In genomic region chr10:122181901-122182799, GRCh38 we compare ENCODE assay signal across 10 cellular contexts.
A peak's percentile ranks its signal among the peaks of the same experiment; 100 is the strongest.
DNase-seq lines count a peak whose midpoint lies in the region; ATAC-seq and TF ChIP-seq lines count a peak whose summit lies in the region.
"Had no signal": no experiment of that assay in that cellular context is flagged by ENCODE, and none has a peak within 500 bp of the region (broad histone marks: within the 10 kb centered on the region; RNA-seq: fewer than 3 reads in every experiment).

No MANE protein-coding gene starts in this region.

- H3K27me3 Mint-ChIP-seq in endodermal cell (ENCODE audit: insufficient read depth) (no peaks in the 10 kb centered on the region), osteocyte (ENCODE audit: unreplicated experiment) (no peaks in the 10 kb centered on the region)

- H3K9me3 ChIP-seq in endodermal cell (ENCODE audit: control insufficient read depth, low read length), result no peaks in the 10 kb centered on the region

- no peaks in the 10 kb centered on the region for H3K9me3 Mint-ChIP-seq in endodermal cell
- no peaks in the 10 kb centered on the region for H3K9me3 Mint-ChIP-seq in osteocyte (ENCODE audit: unreplicated experiment)

- H3K27me3 ChIP-seq in H7 (ENCODE audit: control insufficient read depth, insufficient read depth, low read length) (no peaks in the 10 kb centered on the region), endodermal cell (ENCODE audit: control insufficient read depth, insufficient read depth, low read length, poor library complexity, severe bottlenecking) (no peaks in the 10 kb centered on the region)
- H3K27me3 ChIP-seq: foreskin keratinocyte had no signal

- DNase-seq in H7, result peak; percentile 65
- DNase-seq in NCI-H345 (lab: John Stamatoyannopoulos, UW), result peak; percentile 92
- peak; percentile 80 for DNase-seq in endodermal cell
- no peak for DNase-seq in osteocyte (ENCODE audit: extremely low spot score, unreplicated experiment)
- no peak for DNase-seq in midbrain (lab: John Stamatoyannopoulos, UW)
- no peak for DNase-seq in NCI-H1048 (lab: John Stamatoyannopoulos, UW)
- no peak for DNase-seq in HPDE6-E6E7 (ENCODE audit: extremely low spot score)
- DNase-seq: NK-92 treated with Interleukin-12 subunit alpha and Interleukin-12 subunit beta, amount 100 ng/mL, for 24 hours had no signal

- H3K4me1 Mint-ChIP-seq in endodermal cell (peaks cover 63% of the 10 kb centered on the region), osteocyte (ENCODE audit: unreplicated experiment) (peaks cover 53% of the 10 kb centered on the region)

- 44 to 49% methylated on average over 12 to 13 of the region's 13 CpGs for WGBS in endodermal cell (ENCODE audit: insufficient coverage in 1 of 2, insufficient read length in 1 of 2), 2 experiments

- TF ChIP-seq CTCF in endodermal cell (conservative IDR thresholded peaks at IDR 0.05) (no peak), osteocyte (IDR thresholded peaks at IDR 0.05) (no peak)

- H3K27ac ChIP-seq in endodermal cell (ENCODE audit: low read depth, low read length), result peak overlapping the region; percentile 64
- H3K27ac ChIP-seq: foreskin keratinocyte had no signal

- peaks cover 23% of the 10 kb centered on the region for H3K4me1 ChIP-seq in endodermal cell (ENCODE audit: control insufficient read depth, insufficient read depth, low read length)
- H3K4me1 ChIP-seq: foreskin keratinocyte had no signal

- peak overlapping the region; percentile 76 for H3K27ac Mint-ChIP-seq in endodermal cell
- peak overlapping the region; percentile 66 for H3K27ac Mint-ChIP-seq in osteocyte (ENCODE audit: unreplicated experiment)

- H3K4me3 Mint-ChIP-seq in endodermal cell (peak overlapping the region; percentile 16), osteocyte (ENCODE audit: unreplicated experiment) (no peak overlapping the region)

- H3K36me3 ChIP-seq in H7 (replicated peaks; ENCODE audit: control insufficient read depth, insufficient read depth, low read length) (no peaks in the 10 kb centered on the region), endodermal cell (ENCODE audit: control insufficient read depth, insufficient read depth, low read length) (no peaks in the 10 kb centered on the region)

- H3K36me3 Mint-ChIP-seq in endodermal cell (ENCODE audit: low read depth), result peaks cover 8% of the 10 kb centered on the region
- H3K36me3 Mint-ChIP-seq in osteocyte (ENCODE audit: unreplicated experiment), result peaks cover 2% of the 10 kb centered on the region

- peak overlapping the region; percentile 8 for H3K9ac ChIP-seq in endodermal cell (ENCODE audit: extremely low read depth, low read length, poor library complexity, severe bottlenecking)

- no peak for ATAC-seq in HG02623 (IDR thresholded peaks at IDR 0.05; ENCODE audit: unreplicated experiment)

- H3K4me3 ChIP-seq in H7 (ENCODE audit: insufficient read depth, low read depth, low read length) (no peak overlapping the region), endodermal cell (ENCODE audit: low read length) (no peak overlapping the region)

Comparison
In these comparisons a context has a peak if more than half of its experiments do, and no peak if none do; other contexts are left out.
1. DNase-seq: peak in H7 (single experiment), NCI-H345 (single experiment) and endodermal cell (single experiment); none in osteocyte (single experiment), midbrain (single experiment), NCI-H1048 (single experiment) and HPDE6-E6E7 (single experiment).